8 cellular contexts compared by ENCODE assay signal in the genomic region with DNA sequence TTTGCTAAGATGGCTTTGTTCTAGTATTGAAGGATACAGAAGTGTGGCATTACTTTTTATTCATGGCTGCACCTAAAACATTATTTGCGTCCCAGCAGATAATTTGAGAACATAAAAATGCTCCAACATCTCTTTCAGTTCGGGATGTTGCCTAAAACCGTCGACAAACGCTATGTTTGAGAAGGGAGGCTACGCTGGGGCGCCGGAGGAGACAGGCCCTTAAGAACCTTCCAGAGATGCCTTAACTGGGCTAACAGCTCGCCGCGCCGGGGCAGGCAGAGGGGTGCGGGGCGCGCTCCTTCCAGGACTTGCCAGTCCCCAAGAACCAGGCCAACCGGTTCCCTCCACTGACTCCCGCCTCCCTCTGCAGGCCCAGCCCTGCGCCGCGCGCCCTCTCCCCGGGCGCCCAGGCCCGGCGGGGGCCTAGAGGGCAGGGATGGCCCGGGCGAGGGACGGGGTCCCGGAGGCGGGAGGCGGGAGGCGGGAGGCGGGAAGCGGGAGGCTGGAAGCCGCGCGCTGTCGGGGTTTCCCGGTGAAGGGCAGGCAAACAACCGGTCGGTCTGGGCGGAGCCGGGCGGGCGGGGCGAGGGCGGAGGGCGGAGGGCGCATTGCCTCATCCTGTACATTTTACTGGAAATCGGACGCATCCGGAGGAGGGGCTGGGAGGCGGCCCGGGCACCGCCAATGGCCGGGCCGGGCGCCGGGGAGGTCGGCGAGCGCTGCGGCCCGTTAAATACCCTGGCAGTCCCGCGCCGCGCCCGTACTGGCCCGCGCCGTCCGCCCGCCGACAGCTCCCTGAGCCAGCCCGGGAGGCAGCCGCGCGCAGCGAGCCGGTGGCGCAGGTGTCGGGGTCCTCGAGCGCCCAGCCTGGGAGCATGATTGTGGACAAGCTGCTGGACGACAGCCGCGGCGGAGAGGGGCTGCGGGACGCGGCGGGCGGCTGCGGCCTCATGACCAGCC. TPM values are rescaled to one million over a fixed set of nuclear protein-coding genes. Genes with fewer than 3 reads are reported as not detected.
A peak's percentile ranks its signal among the peaks of the same experiment; 100 is the strongest.
DNase-seq lines count a peak whose midpoint lies in the region; ATAC-seq and TF ChIP-seq lines count a peak whose summit lies in the region.

A gene with protein sequence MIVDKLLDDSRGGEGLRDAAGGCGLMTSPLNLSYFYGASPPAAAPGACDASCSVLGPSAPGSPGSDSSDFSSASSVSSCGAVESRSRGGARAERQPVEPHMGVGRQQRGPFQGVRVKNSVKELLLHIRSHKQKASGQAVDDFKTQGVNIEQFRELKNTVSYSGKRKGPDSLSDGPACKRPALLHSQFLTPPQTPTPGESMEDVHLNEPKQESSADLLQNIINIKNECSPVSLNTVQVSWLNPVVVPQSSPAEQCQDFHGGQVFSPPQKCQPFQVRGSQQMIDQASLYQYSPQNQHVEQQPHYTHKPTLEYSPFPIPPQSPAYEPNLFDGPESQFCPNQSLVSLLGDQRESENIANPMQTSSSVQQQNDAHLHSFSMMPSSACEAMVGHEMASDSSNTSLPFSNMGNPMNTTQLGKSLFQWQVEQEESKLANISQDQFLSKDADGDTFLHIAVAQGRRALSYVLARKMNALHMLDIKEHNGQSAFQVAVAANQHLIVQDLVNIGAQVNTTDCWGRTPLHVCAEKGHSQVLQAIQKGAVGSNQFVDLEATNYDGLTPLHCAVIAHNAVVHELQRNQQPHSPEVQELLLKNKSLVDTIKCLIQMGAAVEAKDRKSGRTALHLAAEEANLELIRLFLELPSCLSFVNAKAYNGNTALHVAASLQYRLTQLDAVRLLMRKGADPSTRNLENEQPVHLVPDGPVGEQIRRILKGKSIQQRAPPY (plus strand): TSS at position 761 of the 960 bp plus-strand sequence. CDS start 115 bp downstream, at position 876.

- 1 to 2% methylated on average over 63 to 95 of the region's 95 CpGs for WGBS in lung, 2 donors

- H3K36me3 ChIP-seq in lung (ENCODE audit: control insufficient read depth in 2 of 2, insufficient read depth in 2 of 2, low read length in 2 of 2): peaks cover 9 to 20% of the 10 kb centered on the region in 2 donors

- H3K27me3 ChIP-seq in lung (ENCODE audit: control insufficient read depth, insufficient read depth): no peaks in the 10 kb centered on the region

- peak within 1 kb of the TSS; percentile 87 for H3K27ac ChIP-seq in C4-2B
- H3K27ac ChIP-seq in lung (ENCODE audit: low read depth in 1 of 2, low read length in 1 of 2): peak within 1 kb of the TSS; percentile 98 to 99

- peak; percentile 84 for ATAC-seq in GM19397 (IDR thresholded peaks at IDR 0.05; ENCODE audit: unreplicated experiment)
- peak; percentile 56 for ATAC-seq in HG03565 (IDR thresholded peaks at IDR 0.05; ENCODE audit: unreplicated experiment)
- peak; percentile 90 for ATAC-seq in lung (ENCODE audit: insufficient read depth, low FRiP score)

- no peak for TF ChIP-seq CTCF in C4-2B (conservative IDR thresholded peaks at IDR 0.05)
- no peak for TF ChIP-seq CTCF in lung (IDR thresholded peaks at IDR 0.05; ENCODE audit: control extremely low read depth, extremely low read depth)

- peak; percentile 65 for DNase-seq in NK-92 (lab: John Stamatoyannopoulos, UW; ENCODE audit: unreplicated experiment)
- DNase-seq in activated CD8-positive, alpha-beta memory T cell treated with anti-CD3 and anti-CD28 coated beads for 1 hour (ENCODE audit: extremely low read depth in 1 of 2, low read depth in 1 of 2): peak; percentile 82 to 88
- DNase-seq in effector CD4-positive, alpha-beta T cell: peak; percentile 87
- peak; percentile 98 for DNase-seq in lung (ENCODE audit: low spot score)
- DNase-seq in stimulated activated CD4-positive, alpha-beta T cell treated with anti-CD3 and anti-CD28 coated beads, TNF-alpha, amount 100 ng/mL, for 4 hours (ENCODE audit: low read depth in 3 of 3): peak; percentile 82 to 90 (median 86)

- peaks cover 9% of the 10 kb centered on the region in 2 donors for H3K4me1 ChIP-seq in lung (ENCODE audit: control insufficient read depth in 2 of 2, insufficient read depth in 2 of 2, low read length in 2 of 2)

- peak within 1 kb of the TSS; percentile 99 for H3K4me3 ChIP-seq in lung

- no peaks in the 10 kb centered on the region for H3K9me3 ChIP-seq in lung (ENCODE audit: control insufficient read depth in 2 of 2, insufficient read depth in 1 of 2, low read length in 1 of 2)

RNA-seq across cellular contexts. Expression of the gene that starts here (rescaled TPM):
- 10 to 100 TPM; 79.0 to 83.7 TPM for total RNA-seq in lung
- 10 to 100 TPM; 27.6 to 94.8 TPM for polyA plus RNA-seq in lung

Comparison
In these comparisons a context has a peak if more than half of its experiments do, and no peak if none do; other contexts are left out.
1. Peak in every context shown above with its lines: DNase-seq, ATAC-seq, H3K4me3 ChIP-seq and H3K27ac ChIP-seq.